Comparison of ENCODE assay signal across 10 cellular contexts in genomic region chr2:172340394-172340793, GRCh38.
DNase-seq lines count a peak whose midpoint lies in the region; ATAC-seq and TF ChIP-seq lines count a peak whose summit lies in the region.
"Had no signal": no experiment of that assay in that cellular context is flagged by ENCODE, and none has a peak within 500 bp of the region (broad histone marks: within the 10 kb centered on the region; RNA-seq: fewer than 3 reads in every experiment).

No MANE protein-coding gene starts in this region.

- H3K4me1 Mint-ChIP-seq in Calu3 (ENCODE audit: low read depth, unreplicated experiment) (peaks cover 39% of the 10 kb centered on the region), nephron (peaks cover 40% of the 10 kb centered on the region)
- H3K4me1 Mint-ChIP-seq in central memory CD8-positive, alpha-beta T cell = peaks cover 20% of the 10 kb centered on the region

- no TSS peak for BruUV-seq in Calu3 (replicated peaks; lab: Mats Ljungman, UMichigan)

- no peak overlapping the region for H3K4me3 ChIP-seq in NB4 (ENCODE audit: low read depth, low read length)
- no peak overlapping the region for H3K4me3 ChIP-seq in thyroid gland (replicated peaks in 1 of 3)

- 64 to 78% methylated on average over 4 of the region's 4 CpGs for WGBS in thyroid gland, 2 donors

- TF ChIP-seq CTCF in Calu3 (IDR thresholded peaks at IDR 0.05; ENCODE audit: unreplicated experiment) (no peak), NB4 (IDR thresholded peaks at IDR 0.05; ENCODE audit: low read depth, low read length) (no peak), nephron (IDR thresholded peaks at IDR 0.05; ENCODE audit: unreplicated experiment in 3 of 3) (no peak), thyroid gland (IDR thresholded peaks at IDR 0.05) (no peak)

- H3K4me1 ChIP-seq in thyroid gland = no peaks in the 10 kb centered on the region

- no peaks in the 10 kb centered on the region for H3K27me3 ChIP-seq in thyroid gland
- H3K27me3 ChIP-seq: brain microvascular endothelial cell had no signal

- H3K9me3 Mint-ChIP-seq in Calu3 (ENCODE audit: low read depth, unreplicated experiment) (no peaks in the 10 kb centered on the region), nephron (peaks cover 9% of the 10 kb centered on the region)
- no peaks in the 10 kb centered on the region for H3K9me3 Mint-ChIP-seq in central memory CD8-positive, alpha-beta T cell

- peak overlapping the region in 1 of 3 donors; percentile 8 for H3K27ac ChIP-seq in thyroid gland
- H3K27ac ChIP-seq: brain microvascular endothelial cell had no signal

- TF ChIP-seq POLR2A in NB4 (IDR thresholded peaks at IDR 0.05; ENCODE audit: extremely low read depth, insufficient read length) (no peak), thyroid gland (IDR thresholded peaks at IDR 0.05) (no peak)

- H3K9me3 ChIP-seq in thyroid gland = no peaks in the 10 kb centered on the region

- H3K4me3 Mint-ChIP-seq in Calu3 (ENCODE audit: low read depth, unreplicated experiment) = peak overlapping the region; percentile 53
- peak overlapping the region; percentile 59 for H3K4me3 Mint-ChIP-seq in central memory CD8-positive, alpha-beta T cell
- H3K4me3 Mint-ChIP-seq in nephron = no peak overlapping the region

- intact Hi-C loops in Calu3 (cut with micrococcal nuclease; ENCODE audit: unreplicated experiment) = loop anchor here (1.0 kb wide), 1 partner anchor 120 kb away; no protein-coding TSS in a partner anchor
- intact Hi-C loops in thyroid gland (cut with DNase I) = no loop called here

- no peaks in the 10 kb centered on the region for H3K27me3 Mint-ChIP-seq in Calu3 (ENCODE audit: unreplicated experiment)
- H3K27me3 Mint-ChIP-seq in central memory CD8-positive, alpha-beta T cell = no peaks in the 10 kb centered on the region
- peaks cover 4% of the 10 kb centered on the region for H3K27me3 Mint-ChIP-seq in nephron (ENCODE audit: low read depth)

- H3K27ac Mint-ChIP-seq in Calu3 (ENCODE audit: unreplicated experiment) (peak overlapping the region; percentile 28), nephron (peak overlapping the region; percentile 44 to 72 (median 65))
- peak overlapping the region; percentile 63 for H3K27ac Mint-ChIP-seq in central memory CD8-positive, alpha-beta T cell (ENCODE audit: low read depth)

- DNase-seq in Calu3 = no peak
- DNase-seq in NB4 (ENCODE audit: low read depth) = peak; percentile 12
- no peak for DNase-seq in central memory CD8-positive, alpha-beta T cell (ENCODE audit: low spot score in 2 of 2)
- DNase-seq in NCI-H187 (lab: John Stamatoyannopoulos, UW) = no peak
- no peak for DNase-seq in thyroid gland
- DNase-seq in NCI-H1436 (lab: John Stamatoyannopoulos, UW) = no peak
- DNase-seq in iPS-NIHi7 (ENCODE audit: extremely low spot score) = no peak
- DNase-seq: brain microvascular endothelial cell, H7 had no signal

- H3K36me3 ChIP-seq in thyroid gland = no peaks in the 10 kb centered on the region
- H3K36me3 ChIP-seq: brain microvascular endothelial cell had no signal

- H3K36me3 Mint-ChIP-seq in Calu3 (ENCODE audit: insufficient read depth, unreplicated experiment) (no peaks in the 10 kb centered on the region), nephron (ENCODE audit: low read depth) (no peaks in the 10 kb centered on the region)
- peaks cover 4% of the 10 kb centered on the region for H3K36me3 Mint-ChIP-seq in central memory CD8-positive, alpha-beta T cell (ENCODE audit: insufficient read depth)

- CTCF ChIA-PET in Calu3 (lab: Charles Lee) = interaction anchor here (1.6 kb wide), 1 partner anchor 121 kb away, joined by 6 read pairs; no protein-coding TSS in a partner anchor

- ATAC-seq in central memory CD8-positive, alpha-beta T cell (replicated peaks; ENCODE audit: extremely low read depth, poor library complexity, severe bottlenecking) = no peak

Comparison
In these comparisons a context has a peak if more than half of its experiments do, and no peak if none do; other contexts are left out.
1. H3K4me3 Mint-ChIP-seq: peak in Calu3 (single experiment) and central memory CD8-positive, alpha-beta T cell (single experiment); none in nephron (0 of 3).
2. Peak in every context shown above with its lines, with median percentiles within 50 percentile points of each other: H3K27ac Mint-ChIP-seq.